ENCODE assay signal across 8 cellular contexts in genomic region chr19:40608957-40609356, GRCh38. TPM values are rescaled to one million over a fixed set of nuclear protein-coding genes. Genes with fewer than 3 reads are reported as not detected.
A peak's percentile ranks its signal among the peaks of the same experiment; 100 is the strongest.
DNase-seq lines count a peak whose midpoint lies in the region; ATAC-seq and TF ChIP-seq lines count a peak whose summit lies in the region.

No MANE protein-coding gene starts in this region.

- intact Hi-C loops in activated B cell treated with CpG ODN at 0.5 μM for 24 hours (cut with micrococcal nuclease) (loop anchor here (5.0 to 10.0 kb wide), 2 partner anchors 188 to 1104 kb away; partner anchors contain the start of gene EGLN2), thyroid gland (cut with DNase I) (no loop called here)

- H3K27me3 ChIP-seq in iPS-18a (ENCODE audit: control insufficient read depth, insufficient read depth, low read length) = peaks cover 77% of the 10 kb centered on the region
- no peaks in the 10 kb centered on the region for H3K27me3 ChIP-seq in thyroid gland

- H3K4me3 ChIP-seq in iPS-18a (ENCODE audit: low read length) (peak overlapping the region; percentile 59), thyroid gland (replicated peaks in 1 of 3) (no peak overlapping the region)

- peaks cover 10% of the 10 kb centered on the region for H3K4me1 ChIP-seq in iPS-18a (ENCODE audit: control insufficient read depth, low read depth, low read length)
- H3K4me1 ChIP-seq in thyroid gland = peaks cover 23 to 49% of the 10 kb centered on the region in 2 donors

- peaks cover 73% of the 10 kb centered on the region for H3K4me1 Mint-ChIP-seq in activated T-cell treated with anti-CD3 and anti-CD28 coated beads, Interleukin-2, amount 50 U/mL, for 24 hours (ENCODE audit: low read depth)
- peaks cover 64% of the 10 kb centered on the region for H3K4me1 Mint-ChIP-seq in activated B cell treated with CpG ODN at 0.5 μM for 24 hours

- 77 to 83% methylated on average over 4 of the region's 4 CpGs for WGBS in thyroid gland, 2 donors

- no peak overlapping the region for H3K27ac ChIP-seq in iPS-18a (ENCODE audit: low read length)
- H3K27ac ChIP-seq in thyroid gland = peak overlapping the region; percentile 67 to 88 (median 83)

- CTCF ChIA-PET in activated B cell treated with CpG ODN at 0.5 μM for 24 hours (lab: Charles Lee) = interaction anchor here (0.6 to 1.0 kb wide), 2 partner anchors 60 to 144 kb away, joined by 3 read pairs; no protein-coding TSS in a partner anchor

- no peak for TF ChIP-seq CTCF in activated B cell treated with CpG ODN at 0.5 μM for 24 hours (IDR thresholded peaks at IDR 0.05)
- TF ChIP-seq CTCF in thyroid gland (IDR thresholded peaks at IDR 0.05) = no peak
- no peak for TF ChIP-seq CTCF in omental fat pad (IDR thresholded peaks at IDR 0.05)

- POLR2A ChIA-PET in activated B cell treated with CpG ODN at 0.5 μM for 24 hours (lab: Charles Lee) = interaction anchor here (0.8 to 2.4 kb wide), 9 partner anchors 26 to 183 kb away, joined by 3 to 24 read pairs (median 6); partner anchors contain the start of genes ACTMAP, BLVRB, COQ8B and ITPKC

- H3K9me3 Mint-ChIP-seq in activated T-cell treated with anti-CD3 and anti-CD28 coated beads, Interleukin-2, amount 50 U/mL, for 24 hours = no peaks in the 10 kb centered on the region
- H3K9me3 Mint-ChIP-seq in activated B cell treated with CpG ODN at 0.5 μM for 24 hours = no peaks in the 10 kb centered on the region

- no peak for TF ChIP-seq POLR2A in thyroid gland (IDR thresholded peaks at IDR 0.05)

- no peak overlapping the region for H3K9ac ChIP-seq in iPS-18a (ENCODE audit: low read length)

- DNase-seq in activated T-cell treated with anti-CD3 and anti-CD28 coated beads, Interleukin-2, amount 50 U/mL, for 24 hours = no peak
- DNase-seq in activated T-cell treated with anti-CD3 and anti-CD28 coated beads, Interleukin-2, amount 50 U/mL, for 48 hours = no peak
- DNase-seq in activated B cell treated with CpG ODN at 0.5 μM for 24 hours (no peak), thyroid gland (no peak), EL (no peak), activated gamma-delta T cell (lab: John Stamatoyannopoulos, UW) (no peak), omental fat pad (ENCODE audit: low spot score) (no peak)

- peak overlapping the region; percentile 97 for H3K27ac Mint-ChIP-seq in activated T-cell treated with anti-CD3 and anti-CD28 coated beads, Interleukin-2, amount 50 U/mL, for 24 hours
- peak overlapping the region; percentile 94 for H3K27ac Mint-ChIP-seq in activated B cell treated with CpG ODN at 0.5 μM for 24 hours

- ATAC-seq in activated B cell treated with CpG ODN at 0.5 μM for 24 hours (ENCODE audit: low read depth) (no peak), omental fat pad (ENCODE audit: low FRiP score) (no peak)

- H3K36me3 Mint-ChIP-seq in activated T-cell treated with anti-CD3 and anti-CD28 coated beads, Interleukin-2, amount 50 U/mL, for 24 hours (ENCODE audit: low read depth) = peaks cover 3% of the 10 kb centered on the region
- peaks cover 5% of the 10 kb centered on the region for H3K36me3 Mint-ChIP-seq in activated B cell treated with CpG ODN at 0.5 μM for 24 hours (ENCODE audit: low read depth)

- no peaks in the 10 kb centered on the region for H3K9me3 ChIP-seq in iPS-18a (ENCODE audit: control insufficient read depth, low read depth, low read length)
- H3K9me3 ChIP-seq in thyroid gland = no peaks in the 10 kb centered on the region

- H3K27me3 Mint-ChIP-seq in activated T-cell treated with anti-CD3 and anti-CD28 coated beads, Interleukin-2, amount 50 U/mL, for 24 hours = peaks cover 3% of the 10 kb centered on the region
- H3K27me3 Mint-ChIP-seq in activated B cell treated with CpG ODN at 0.5 μM for 24 hours = no peaks in the 10 kb centered on the region

- H3K36me3 ChIP-seq in iPS-18a (ENCODE audit: control insufficient read depth, low read depth, low read length) = no peaks in the 10 kb centered on the region
- no peaks in the 10 kb centered on the region for H3K36me3 ChIP-seq in thyroid gland

- peak overlapping the region; percentile 94 for H3K4me3 Mint-ChIP-seq in activated T-cell treated with anti-CD3 and anti-CD28 coated beads, Interleukin-2, amount 50 U/mL, for 24 hours
- peak overlapping the region; percentile 88 for H3K4me3 Mint-ChIP-seq in activated B cell treated with CpG ODN at 0.5 μM for 24 hours

RNA-seq across cellular contexts. Expression of gene LTBP4, which starts 7.8 kb away (rescaled TPM):
- total RNA-seq in activated B cell treated with CpG ODN at 0.5 μM for 24 hours (57.2 and 75.1 TPM in 2 replicates), thyroid gland (100 to 1,000 TPM; 134 to 276 (median 196) TPM), omental fat pad (100 to 1,000 TPM in 3 of 4 donors, 10 to 100 TPM in 1; 73.5 to 197 (median 114) TPM)

RNA-seq across cellular contexts. Expression of gene SHKBP1, which starts 32.3 kb away (rescaled TPM):
- total RNA-seq in activated B cell treated with CpG ODN at 0.5 μM for 24 hours = 184 and 213 TPM in 2 replicates
- 10 to 100 TPM; 33.3 to 52.1 (median 42.9) TPM for total RNA-seq in thyroid gland
- 10 to 100 TPM; 37.0 to 87.5 (median 47.8) TPM for total RNA-seq in omental fat pad
